Comparison of ENCODE assay signal across 20 cellular contexts in the genomic region with DNA sequence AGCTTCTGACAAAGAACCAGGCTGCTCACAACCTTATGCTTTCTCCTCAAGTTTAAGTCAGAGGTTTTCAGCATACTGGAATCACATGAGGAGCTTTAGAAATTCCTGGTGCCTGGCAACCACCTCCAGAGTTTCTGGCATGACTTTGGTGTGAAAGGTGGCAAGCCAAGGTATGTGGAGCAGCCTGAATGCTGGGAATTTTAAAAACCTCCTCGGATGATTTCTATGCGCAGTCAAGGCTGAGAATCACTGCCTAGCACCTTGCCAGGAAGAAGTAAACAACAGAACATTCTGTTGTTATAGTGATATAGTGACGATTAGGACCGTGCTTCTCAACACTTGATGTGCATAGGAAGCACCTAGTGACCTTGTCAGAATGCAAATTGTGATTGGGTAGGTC. TPM values are rescaled to one million over a fixed set of nuclear protein-coding genes. Genes with fewer than 3 reads are reported as not detected.
DNase-seq lines count a peak whose midpoint lies in the region; ATAC-seq and TF ChIP-seq lines count a peak whose summit lies in the region.
"Had no signal": no experiment of that assay in that cellular context is flagged by ENCODE, and none has a peak within 500 bp of the region (broad histone marks: within the 10 kb centered on the region; RNA-seq: fewer than 3 reads in every experiment).

No MANE protein-coding gene starts in this region.

- H3K27me3 Mint-ChIP-seq in nephron (ENCODE audit: low read depth) = no peaks in the 10 kb centered on the region
- peaks cover 8% of the 10 kb centered on the region for H3K27me3 Mint-ChIP-seq in activated CD4-positive, alpha-beta memory T cell treated with anti-CD3 and anti-CD28 coated beads for 36 hours

- TF ChIP-seq EP300 in esophagus muscularis mucosa (IDR thresholded peaks at IDR 0.05) = peak; percentile 16

- ATAC-seq in GM19467 (IDR thresholded peaks at IDR 0.05; ENCODE audit: unreplicated experiment) = no peak
- ATAC-seq: A549, HepG2 had no signal

- peak overlapping the region; percentile 50 to 73 (median 67) for H3K27ac ChIP-seq in esophagus muscularis mucosa (replicated peaks in 1 of 4)
- H3K27ac ChIP-seq: A549, C4-2B had no signal

- H3K9me3 ChIP-seq in esophagus muscularis mucosa = no peaks in the 10 kb centered on the region
- H3K9me3 ChIP-seq: A549, MG63 had no signal

- H3K4me1 ChIP-seq in esophagus muscularis mucosa = peaks cover 8 to 19% (median 18%) of the 10 kb centered on the region in 4 donors
- H3K4me1 ChIP-seq: A549 had no signal

- peaks cover 30% of the 10 kb centered on the region for H3K4me1 Mint-ChIP-seq in nephron
- H3K4me1 Mint-ChIP-seq in activated CD4-positive, alpha-beta memory T cell treated with anti-CD3 and anti-CD28 coated beads for 36 hours (ENCODE audit: low read depth) = no peaks in the 10 kb centered on the region

- no peak for TF ChIP-seq CTCF in AG10803 (conservative IDR thresholded peaks at IDR 0.05; ENCODE audit: low read length)
- no peak for TF ChIP-seq CTCF in esophagus muscularis mucosa (IDR thresholded peaks at IDR 0.05)
- no peak for TF ChIP-seq CTCF in nephron (IDR thresholded peaks at IDR 0.05; ENCODE audit: unreplicated experiment in 3 of 3)

- H3K9me3 Mint-ChIP-seq in nephron = no peaks in the 10 kb centered on the region
- no peaks in the 10 kb centered on the region for H3K9me3 Mint-ChIP-seq in activated CD4-positive, alpha-beta memory T cell treated with anti-CD3 and anti-CD28 coated beads for 36 hours

- H3K27ac Mint-ChIP-seq in nephron = peak overlapping the region in 2 of 3 experiments; percentile 27 to 35
- no peak overlapping the region for H3K27ac Mint-ChIP-seq in activated CD4-positive, alpha-beta memory T cell treated with anti-CD3 and anti-CD28 coated beads for 36 hours

- POLR2A ChIA-PET in activated CD4-positive, alpha-beta memory T cell treated with anti-CD3 and anti-CD28 coated beads for 36 hours (lab: Charles Lee) = no interaction called here

- H3K4me3 ChIP-seq in AG10803 (ENCODE audit: low read length) (no peak overlapping the region), esophagus muscularis mucosa (no peak overlapping the region)
- H3K4me3 ChIP-seq: A549, MG63 had no signal

- H3K36me3 Mint-ChIP-seq in nephron (ENCODE audit: low read depth) = no peaks in the 10 kb centered on the region
- no peaks in the 10 kb centered on the region for H3K36me3 Mint-ChIP-seq in activated CD4-positive, alpha-beta memory T cell treated with anti-CD3 and anti-CD28 coated beads for 36 hours

- no peak for TF ChIP-seq POLR2A in esophagus muscularis mucosa (IDR thresholded peaks at IDR 0.05; ENCODE audit: low read depth)

- no peaks in the 10 kb centered on the region for H3K36me3 ChIP-seq in esophagus muscularis mucosa

- intact Hi-C loops in esophagus muscularis mucosa (cut with DNase I) = no loop called here
- intact Hi-C loops in activated CD4-positive, alpha-beta memory T cell treated with anti-CD3 and anti-CD28 coated beads for 36 hours (cut with micrococcal nuclease) = no loop called here

- 23% methylated on average over 4 of the region's 4 CpGs for WGBS in esophagus muscularis mucosa

- peak; percentile 53 for DNase-seq in AG10803 (ENCODE audit: low read depth)
- DNase-seq in M059J (ENCODE audit: low read depth) = peak; percentile 53
- no peak for DNase-seq in esophagus muscularis mucosa (ENCODE audit: extremely low spot score)
- no peak for DNase-seq in activated CD4-positive, alpha-beta memory T cell treated with anti-CD3 and anti-CD28 coated beads for 36 hours
- no peak for DNase-seq in D341Med (ENCODE audit: low spot score)
- DNase-seq in NCI-H1436 (lab: John Stamatoyannopoulos, UW) = no peak
- DNase-seq: DMS153; GOT3; MG63; NCI-H1105; NCI-H1694 treated with DMSO at 0.1 percent for 48 hours; NCI-H2227 treated with DMSO at 0.1 percent for 48 hours; NCI-H526 treated with DMSO at 0.1 percent for 48 hours; NK-92 treated with Interleukin-12 subunit alpha and Interleukin-12 subunit beta, amount 100 ng/mL, for 24 hours; SIG-M5 had no signal

- no peak overlapping the region for H3K4me3 Mint-ChIP-seq in nephron
- no peak overlapping the region for H3K4me3 Mint-ChIP-seq in activated CD4-positive, alpha-beta memory T cell treated with anti-CD3 and anti-CD28 coated beads for 36 hours

- CTCF ChIA-PET in activated CD4-positive, alpha-beta memory T cell treated with anti-CD3 and anti-CD28 coated beads for 36 hours (lab: Charles Lee) = interaction anchor here (1.5 kb wide), 1 partner anchor 12 kb away, joined by 5 read pairs; the partner anchor contains the start of gene CCBE1

- no peaks in the 10 kb centered on the region for H3K27me3 ChIP-seq in esophagus muscularis mucosa
- H3K27me3 ChIP-seq: MG63 had no signal

RNA-seq across cellular contexts. Expression of gene CCBE1, which starts 11.7 kb away (rescaled TPM):
- total RNA-seq in M059J (2014; rRNA removed; shearing (Covaris generic)) = 7.2 and 7.7 TPM in 2 replicates
- total RNA-seq in esophagus muscularis mucosa = 10 to 100 TPM in 1 of 4 donors, 1 to 10 TPM in 3; 1.6 to 11.1 (median 2.7) TPM
- total RNA-seq in activated CD4-positive, alpha-beta memory T cell treated with anti-CD3 and anti-CD28 coated beads for 36 hours = under 1 TPM in 1 of 2 experiments, not detected in 1; 0.36 TPM
- total RNA-seq: HepG2 had no signal

Comparison
In these comparisons a context has a peak if more than half of its experiments do, and no peak if none do; other contexts are left out.
1. DNase-seq: peak in AG10803 (single experiment) and M059J (single experiment); none in esophagus muscularis mucosa (single experiment), activated CD4-positive, alpha-beta memory T cell treated with anti-CD3 and anti-CD28 coated beads for 36 hours (single experiment), D341Med (single experiment) and NCI-H1436 (single experiment).